In genomic region chr6:35468980-35469710, GRCh38 we compare ENCODE assay signal across 1 cellular context.
A peak's percentile ranks its signal among the peaks of the same experiment; 100 is the strongest.
TF ChIP-seq lines count a peak whose summit lies in the region.

No MANE protein-coding gene starts in this region.

TF ChIP-seq in WTC11, 78 proteins besides CTCF, POLR2A, EP300 and RAD21 (continued from another document):
- TF ChIP-seq STAT6 (CRISPR knock-in tag; conservative IDR thresholded peaks at IDR 0.05; ENCODE audit: low read depth) (no peak), ZNF425 (CRISPR knock-in tag; conservative IDR thresholded peaks at IDR 0.05) (0 out of 2 replicates have a peak, but pooled peaks have one; percentile 2), ESRRA (CRISPR knock-in tag; IDR thresholded peaks at IDR 0.05; ENCODE audit: borderline replicate concordance) (no peak; the same call in 1 of the 2 replicates), HMGXB4 (CRISPR knock-in tag; IDR thresholded peaks at IDR 0.05) (no peak; the same call in 1 of the 2 replicates), ZNF317 (CRISPR knock-in tag; IDR thresholded peaks at IDR 0.05; ENCODE audit: borderline replicate concordance, low read depth) (no peak), ZNF232 (CRISPR knock-in tag; IDR thresholded peaks at IDR 0.05) (no peak), CDX4 (CRISPR knock-in tag; IDR thresholded peaks at IDR 0.05; ENCODE audit: borderline replicate concordance) (no peak), MXD4 (CRISPR knock-in tag; IDR thresholded peaks at IDR 0.05; ENCODE audit: borderline replicate concordance) (no peak), MLX (CRISPR knock-in tag; IDR thresholded peaks at IDR 0.05) (no peak), USF1 (CRISPR knock-in tag; IDR thresholded peaks at IDR 0.05) (0 out of 2 replicates have a peak, but pooled peaks have one; percentile 17), JUN (CRISPR knock-in tag; IDR thresholded peaks at IDR 0.05) (no peak), KAT7 (CRISPR knock-in tag; IDR thresholded peaks at IDR 0.05; ENCODE audit: borderline replicate concordance) (0 out of 2 replicates have a peak, but pooled peaks have one; percentile 21), PRRX2 (CRISPR knock-in tag; IDR thresholded peaks at IDR 0.05) (no peak), MAX (CRISPR knock-in tag; IDR thresholded peaks at IDR 0.05) (no peak), NFATC4 (CRISPR knock-in tag; IDR thresholded peaks at IDR 0.05) (no peak), NFYB (CRISPR knock-in tag; conservative IDR thresholded peaks at IDR 0.05; ENCODE audit: low read depth) (no peak), E2F5 (CRISPR knock-in tag; IDR thresholded peaks at IDR 0.05) (peak; percentile 15; the same call in 1 of the 2 replicates), NR1H2 (CRISPR knock-in tag; IDR thresholded peaks at IDR 0.05) (no peak), TCF7 (CRISPR knock-in tag; IDR thresholded peaks at IDR 0.05; ENCODE audit: low read depth) (0 out of 2 replicates have a peak, but pooled peaks have one; percentile 67), MYBL2 (CRISPR knock-in tag; IDR thresholded peaks at IDR 0.05) (peak; percentile 50; the same call in 1 of the 2 replicates), HMGA2 (CRISPR knock-in tag; IDR thresholded peaks at IDR 0.05) (no peak)
